In the genomic region with DNA sequence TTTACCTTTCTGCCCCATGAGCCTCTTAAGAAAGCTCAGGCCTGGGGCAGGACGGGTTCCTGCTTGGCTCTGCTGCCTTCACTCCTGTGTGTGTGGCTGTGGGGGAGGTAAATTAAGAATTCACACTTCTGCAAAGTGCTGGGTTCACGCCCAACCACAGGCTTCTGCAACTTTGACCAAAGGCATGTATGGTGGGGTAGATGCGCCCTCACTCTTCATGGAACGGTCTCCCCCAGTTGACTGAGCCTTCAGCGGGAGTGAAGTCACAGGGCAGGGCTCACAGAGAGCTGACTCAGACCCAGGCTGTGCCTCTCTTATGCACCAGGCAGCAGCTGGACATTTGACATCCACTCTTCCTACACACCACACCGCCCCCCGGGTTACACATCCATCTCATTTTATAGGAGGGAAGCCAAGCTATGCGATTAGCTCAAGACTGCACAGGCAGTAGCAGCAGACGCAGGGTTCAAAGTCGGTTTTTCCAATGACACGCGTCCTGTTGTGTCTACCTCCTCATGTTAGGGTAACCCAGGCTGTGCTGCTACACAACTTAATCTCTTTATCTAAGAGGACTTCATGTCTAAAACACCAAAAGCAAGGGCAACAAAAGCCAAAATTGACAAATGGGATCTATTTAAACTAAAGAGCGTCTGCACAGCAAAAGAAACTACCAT, we compare ENCODE assay signal across 11 cellular contexts. TPM values are rescaled to one million over a fixed set of nuclear protein-coding genes. Genes with fewer than 3 reads are reported as not detected.
A peak's percentile ranks its signal among the peaks of the same experiment; 100 is the strongest.
DNase-seq lines count a peak whose midpoint lies in the region; ATAC-seq and TF ChIP-seq lines count a peak whose summit lies in the region.
"Had no signal": no experiment of that assay in that cellular context is flagged by ENCODE, and none has a peak within 500 bp of the region (broad histone marks: within the 10 kb centered on the region; RNA-seq: fewer than 3 reads in every experiment).

No MANE protein-coding gene starts in this region.

- no peaks in the 10 kb centered on the region for H3K27me3 ChIP-seq in mucosa of stomach (ENCODE audit: control insufficient read depth, insufficient read depth, low read length)
- H3K27me3 ChIP-seq in mammary epithelial cell (ENCODE audit: insufficient read depth, low read length), result no peaks in the 10 kb centered on the region

- intact Hi-C loops in activated CD4-positive, alpha-beta T cell treated with anti-CD3 and anti-CD28 coated beads for 36 hours (cut with DNase I, micrococcal nuclease), result no loop called here
- intact Hi-C loops in mammary epithelial cell (cut with micrococcal nuclease), result no loop called here

- dilution Hi-C loops in mammary epithelial cell (cut with HindIII; ENCODE audit: low sequenced_read_pairs), result no loop called here

- H3K4me1 ChIP-seq in mucosa of stomach (ENCODE audit: control insufficient read depth, insufficient read depth, low read length) (no peaks in the 10 kb centered on the region), mammary epithelial cell (ENCODE audit: insufficient read depth, low read length) (no peaks in the 10 kb centered on the region)

- H3K4me1 Mint-ChIP-seq in activated CD4-positive, alpha-beta T cell treated with anti-CD3 and anti-CD28 coated beads for 36 hours, result peaks cover 7% of the 10 kb centered on the region

- no peak overlapping the region for H2AFZ ChIP-seq in mammary epithelial cell (ENCODE audit: low read depth, low read length)

- no peaks in the 10 kb centered on the region for H3K36me3 Mint-ChIP-seq in activated CD4-positive, alpha-beta T cell treated with anti-CD3 and anti-CD28 coated beads for 36 hours (ENCODE audit: low read depth)

- H3K9ac ChIP-seq in mucosa of stomach (ENCODE audit: low read length) (peak overlapping the region; percentile 52), mammary epithelial cell (ENCODE audit: insufficient read depth, low read length) (no peak overlapping the region)

- WGBS in mammary epithelial cell (ENCODE audit: low coverage, missing lambda C conversion rate), result 86% methylated on average over 12 of the region's 13 CpGs

- ATAC-seq in activated CD4-positive, alpha-beta T cell treated with anti-CD3 and anti-CD28 coated beads for 36 hours, result peak; percentile 61
- ATAC-seq in HG02571 (IDR thresholded peaks at IDR 0.05; ENCODE audit: unreplicated experiment), result peak; percentile 59

- H3K4me3 Mint-ChIP-seq in activated CD4-positive, alpha-beta T cell treated with anti-CD3 and anti-CD28 coated beads for 36 hours, result peak overlapping the region; percentile 19

- no peak for DNase-seq in activated CD4-positive, alpha-beta T cell treated with anti-CD3 and anti-CD28 coated beads for 36 hours
- DNase-seq in activated CD4-positive, alpha-beta T cell treated with anti-CD3 and anti-CD28 coated beads for 48 hours, result no peak
- peak; percentile 21 for DNase-seq in KBM-7
- no peak for DNase-seq in putamen (ENCODE audit: low spot score)
- no peak for DNase-seq in COR-L47 (lab: John Stamatoyannopoulos, UW)
- DNase-seq in mammary epithelial cell, result no peak
- DNase-seq: dorsolateral prefrontal cortex; NCI-H1930; stimulated activated naive CD4-positive, alpha-beta T cell treated with Interleukin-2 at 50 U/mL for 16 hours had no signal

- no peaks in the 10 kb centered on the region for H3K27me3 Mint-ChIP-seq in activated CD4-positive, alpha-beta T cell treated with anti-CD3 and anti-CD28 coated beads for 36 hours

- no peak for TF ChIP-seq CTCF in mammary epithelial cell (conservative IDR thresholded peaks at IDR 0.05 in 1 of 2, IDR thresholded peaks at IDR 0.05 in 1 of 2; ENCODE audit: extremely low read depth in 1 of 2, insufficient read depth in 1 of 2, low read depth in 1 of 2, low read length in 2 of 2)

- no peak overlapping the region for H3K4me2 ChIP-seq in mammary epithelial cell (ENCODE audit: insufficient read depth, low read depth, low read length)

- CTCF ChIA-PET in activated CD4-positive, alpha-beta T cell treated with anti-CD3 and anti-CD28 coated beads for 36 hours (lab: Charles Lee), result interaction anchor here (0.6 to 0.9 kb wide), 2 partner anchors 9 to 22 kb away, joined by 3 read pairs; no protein-coding TSS in a partner anchor
- CTCF ChIA-PET in mammary epithelial cell (lab: Charles Lee; ENCODE audit: low non-redundant PET), result no interaction called here

- H4K20me1 ChIP-seq in mammary epithelial cell (ENCODE audit: insufficient read depth, low read length), result no peaks in the 10 kb centered on the region

- no peak overlapping the region for H3K4me3 ChIP-seq in mucosa of stomach (ENCODE audit: low read length)
- no peak overlapping the region for H3K4me3 ChIP-seq in mammary epithelial cell (replicated peaks in 1 of 3; ENCODE audit: insufficient read depth in 1 of 3, low read depth in 2 of 3, low read length in 3 of 3)
- H3K4me3 ChIP-seq: dorsolateral prefrontal cortex had no signal

- H3K27ac Mint-ChIP-seq in activated CD4-positive, alpha-beta T cell treated with anti-CD3 and anti-CD28 coated beads for 36 hours, result no peak overlapping the region

- no TSS peak for BruUV-seq in mammary epithelial cell (replicated peaks; lab: Mats Ljungman, UMichigan)

- POLR2A ChIA-PET in activated CD4-positive, alpha-beta T cell treated with anti-CD3 and anti-CD28 coated beads for 36 hours (lab: Charles Lee), result no interaction called here

- H3K79me2 ChIP-seq in mammary epithelial cell (ENCODE audit: insufficient read depth, low read length), result no peaks in the 10 kb centered on the region

- H3K9me3 Mint-ChIP-seq in activated CD4-positive, alpha-beta T cell treated with anti-CD3 and anti-CD28 coated beads for 36 hours (ENCODE audit: low read depth), result no peaks in the 10 kb centered on the region

- H3K27ac ChIP-seq in mammary epithelial cell (ENCODE audit: insufficient read depth, low read depth, low read length), result no peak overlapping the region
- H3K27ac ChIP-seq: dorsolateral prefrontal cortex had no signal

- in situ Hi-C loops in KBM-7 (cut with MboI; ENCODE audit: low pct_unique_long_range_greater_than_20kb, low sequenced_read_pairs) (no loop called here), mammary epithelial cell (cut with MboI; ENCODE audit: low sequenced_read_pairs in 2 of 2) (no loop called here)

- H3K36me3 ChIP-seq in mucosa of stomach (ENCODE audit: control insufficient read depth, insufficient read depth, low read length) (no peaks in the 10 kb centered on the region), mammary epithelial cell (ENCODE audit: insufficient read depth, low read length) (no peaks in the 10 kb centered on the region)

- no peaks in the 10 kb centered on the region for H3K9me3 ChIP-seq in mucosa of stomach (ENCODE audit: control insufficient read depth, low read length)
- no peaks in the 10 kb centered on the region for H3K9me3 ChIP-seq in mammary epithelial cell (replicated peaks; ENCODE audit: insufficient read depth, low read length)

RNA-seq across cellular contexts. Expression of a gene that starts 15.4 kb away (rescaled TPM):
- total RNA-seq in activated CD4-positive, alpha-beta T cell treated with anti-CD3 and anti-CD28 coated beads for 36 hours, result 10 to 100 TPM; 62.1 to 66.2 TPM
- total RNA-seq in mammary epithelial cell, result 1 to 10 TPM; 7.1 to 8.3 TPM
- 2.0 TPM for polyA plus RNA-seq in mammary epithelial cell
- 6.7 TPM for polyA minus RNA-seq in mammary epithelial cell

Comparison
In these comparisons a context has a peak if more than half of its experiments do, and no peak if none do; other contexts are left out.
1. RNA of a gene that starts 15.4 kb away (total RNA-seq): 62.1 to 66.2 TPM in activated CD4-positive, alpha-beta T cell treated with anti-CD3 and anti-CD28 coated beads for 36 hours; 7.1 to 8.3 TPM in mammary epithelial cell; every median in the first group is over 4 times any median in the second.